Comparison of ENCODE assay signal across 15 cellular contexts in the genomic region with DNA sequence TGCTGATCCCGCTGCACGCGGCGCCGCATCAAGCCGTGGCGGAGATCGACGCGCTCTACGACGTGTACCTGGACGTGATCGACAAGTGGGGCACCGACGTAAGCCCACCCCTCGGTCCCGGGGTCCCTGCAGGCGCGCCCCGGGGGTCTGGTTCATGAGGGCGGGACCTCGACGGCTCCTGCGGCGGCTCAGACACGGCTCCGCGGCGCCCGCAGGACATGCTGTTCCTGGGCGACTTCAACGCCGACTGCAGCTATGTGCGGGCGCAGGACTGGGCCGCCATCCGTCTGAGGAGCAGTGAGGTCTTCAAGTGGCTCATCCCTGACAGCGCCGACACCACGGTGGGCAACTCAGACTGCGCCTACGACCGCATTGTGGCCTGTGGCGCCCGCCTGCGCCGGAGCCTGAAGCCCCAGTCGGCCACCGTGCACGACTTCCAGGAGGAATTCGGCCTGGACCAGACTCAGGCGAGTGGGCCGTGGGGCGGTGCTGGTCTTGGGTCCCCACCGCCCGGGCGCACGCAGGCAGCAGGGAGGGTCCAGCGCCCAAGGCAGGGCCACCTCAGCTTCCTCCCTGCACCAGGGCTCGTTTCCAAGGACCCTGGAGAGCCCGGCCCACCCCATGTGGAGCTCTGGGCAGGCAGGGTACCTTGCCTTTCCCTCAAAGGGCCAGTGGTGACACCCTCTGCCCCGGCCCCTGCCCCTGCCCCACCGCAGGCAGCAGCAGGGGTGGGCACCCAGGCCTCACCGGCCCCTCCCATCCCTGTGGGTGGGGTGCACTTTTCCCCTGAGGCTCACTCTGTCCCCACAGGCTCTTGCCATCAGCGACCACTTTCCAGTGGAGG. TPM values are rescaled to one million over a fixed set of nuclear protein-coding genes. Genes with fewer than 3 reads are reported as not detected.
DNase-seq lines count a peak whose midpoint lies in the region; ATAC-seq, FAIRE-seq and TF ChIP-seq lines count a peak whose summit lies in the region.
"Had no signal": no experiment of that assay in that cellular context is flagged by ENCODE, and none has a peak within 500 bp of the region (broad histone marks: within the 10 kb centered on the region; RNA-seq: fewer than 3 reads in every experiment).

No MANE protein-coding gene starts in this region.

- H3K9me3 ChIP-seq in H1 (ENCODE audit: insufficient read depth in 2 of 2, low read depth in 1 of 2, low read length in 1 of 2), result no peaks in the 10 kb centered on the region
- no peaks in the 10 kb centered on the region for H3K9me3 ChIP-seq in left lung
- H3K9me3 ChIP-seq: esophagus squamous epithelium, vagina had no signal

- H2BK12ac ChIP-seq in H1 (ENCODE audit: low read depth, low read length), result no peak overlapping the region

- FAIRE-seq in H1 (lab: Jason Lieb, UNC), result no peak
- no peak for FAIRE-seq in D721Med (lab: Jason Lieb, UNC)

- H4K91ac ChIP-seq in H1 (replicated peaks; ENCODE audit: insufficient read length, low read length), result no peak overlapping the region

- no peak for TF ChIP-seq CTCF in H1 (IDR thresholded peaks at IDR 0.05; ENCODE audit: control extremely low read depth in 1 of 3, insufficient read depth in 1 of 3, low read depth in 1 of 3, low read length in 3 of 3)
- TF ChIP-seq CTCF in left lung (IDR thresholded peaks at IDR 0.05), result no peak
- TF ChIP-seq CTCF in D721Med (IDR thresholded peaks at IDR 0.05; ENCODE audit: insufficient read depth, missing control alignments), result no peak

- intact Hi-C loops in left lung (cut with DNase I), result no loop called here

- peak overlapping the region; percentile 78 for H3K4ac ChIP-seq in H1 (replicated peaks; ENCODE audit: insufficient read length, low read depth, low read length)

- no peak overlapping the region for H2AK5ac ChIP-seq in H1 (ENCODE audit: low read depth, low read length)

- H4K8ac ChIP-seq in H1 (ENCODE audit: extremely low read depth, insufficient read depth, low read length), result peak overlapping the region; percentile 86

- TF ChIP-seq RAD21 in H1 (IDR thresholded peaks at IDR 0.05 in 1 of 2, conservative IDR thresholded peaks at IDR 0.05 in 1 of 2; ENCODE audit: low read depth in 2 of 2, low read length in 2 of 2), result no peak

- H3K27ac ChIP-seq in H1 (ENCODE audit: low read depth, low read length), result no peak overlapping the region
- H3K27ac ChIP-seq in left lung, result no peak overlapping the region
- H3K27ac ChIP-seq: esophagus squamous epithelium, vagina had no signal

- H3K23me2 ChIP-seq in H1 (ENCODE audit: low read depth, low read length), result peaks cover 16% of the 10 kb centered on the region; the same call in 1 of the 2 replicates

- H3K23ac ChIP-seq in H1 (ENCODE audit: insufficient read length), result no peak overlapping the region

- H3K4me2 ChIP-seq in H1 (ENCODE audit: insufficient read depth in 1 of 2, low read depth in 2 of 2, low read length in 2 of 2), result peak overlapping the region; percentile 78 to 82

- H2BK20ac ChIP-seq in H1 (ENCODE audit: low read length), result no peak overlapping the region

- no peak overlapping the region for H2BK15ac ChIP-seq in H1 (ENCODE audit: low read length)

- H2BK5ac ChIP-seq in H1 (ENCODE audit: low read depth, low read length), result no peak overlapping the region

- POLR2A ChIA-PET in H1 (lab: Charles Lee; ENCODE audit: partially characterized antibody), result interaction anchor here (0.5 to 8.6 kb wide), 26 partner anchors 10 to 277 kb away, joined by 3 to 181 read pairs (median 5); a partner anchor contains a TSS

- H3K79me2 ChIP-seq in H1 (ENCODE audit: control insufficient read depth in 1 of 2, insufficient read depth in 2 of 2, low read length in 2 of 2), result no peaks in the 10 kb centered on the region

- no peak; a peak in 1 of 3 replicates for TF ChIP-seq POLR2A in H1 (IDR thresholded peaks at IDR 0.05; ENCODE audit: control extremely low read depth in 1 of 2, low read depth in 2 of 2, low read length in 2 of 2)

- H3K9me3 Mint-ChIP-seq in stimulated activated naive CD8-positive, alpha-beta T cell treated with anti-CD3 and anti-CD28 coated beads, Interleukin-15, amount 100 ng/mL, for 72 hours, result no peaks in the 10 kb centered on the region

- CTCF ChIA-PET in H1 (lab: Charles Lee; ENCODE audit: partially characterized antibody), result interaction anchor here (0.5 to 1.8 kb wide), 9 partner anchors 12 to 1998 kb away, joined by 3 to 11 read pairs (median 4); a partner anchor contains a TSS

- H3K79me1 ChIP-seq in H1 (ENCODE audit: low read depth, low read length), result no peaks in the 10 kb centered on the region

- peaks cover 0 to 15% of the 10 kb centered on the region in 2 experiments for H4K20me1 ChIP-seq in H1 (replicated peaks in 1 of 2; ENCODE audit: control insufficient read depth in 1 of 2, insufficient read depth in 2 of 2, low read length in 2 of 2)

- H3K4me1 ChIP-seq in H1 (replicated peaks in 1 of 4; ENCODE audit: control insufficient read depth in 3 of 4, insufficient read depth in 4 of 4, low read length in 3 of 4), result peaks cover 0 to 19% (median 10%) of the 10 kb centered on the region in 4 experiments; a peak in 5 of 7 replicates
- peaks cover 15 to 29% of the 10 kb centered on the region in 2 donors for H3K4me1 ChIP-seq in left lung

- H3K27ac Mint-ChIP-seq in stimulated activated naive CD8-positive, alpha-beta T cell treated with anti-CD3 and anti-CD28 coated beads, Interleukin-15, amount 100 ng/mL, for 72 hours, result no peak overlapping the region
- H3K27ac Mint-ChIP-seq: activated naive CD8-positive, alpha-beta T cell; progenitor cell of endocrine pancreas had no signal

- H3K4me3 ChIP-seq in H1 (ENCODE audit: extremely low read depth in 1 of 4, insufficient read depth in 2 of 4, low read depth in 3 of 4, low read length in 4 of 4), result peak overlapping the region in 3 of 4 experiments; percentile 14 to 63 (median 19); a peak in 2 of 8 replicates
- no peak overlapping the region for H3K4me3 ChIP-seq in left lung

- no peak for DNase-seq in stimulated activated naive CD8-positive, alpha-beta T cell treated with anti-CD3 and anti-CD28 coated beads, Interleukin-15, amount 100 ng/mL, for 72 hours
- no peak for DNase-seq in stimulated activated naive CD8-positive, alpha-beta T cell treated with anti-CD3 and anti-CD28 coated beads, Interleukin-15, Interleukin-2, amounts not matched to agents 100 U/mL and 50 U/mL, for 24 hours
- DNase-seq in H1 (ENCODE audit: low read depth in 1 of 2, low spot score in 2 of 2), result peak in 1 of 2 experiments; percentile 68
- no peak for DNase-seq in left lung
- DNase-seq in D721Med (ENCODE audit: insufficient read length, low spot score), result no peak
- no peak for DNase-seq in glomerular visceral epithelial cell (ENCODE audit: extremely low spot score)
- DNase-seq in hepatic stellate cell (ENCODE audit: low spot score), result no peak
- DNase-seq: cerebellar nuclear complex; esophagus squamous epithelium; NCI-H1417; stimulated activated CD4-positive, alpha-beta T cell treated with anti-CD3 and anti-CD28 coated beads, Interleukin-1b, Interleukin-23, amount 100 ng/mL, for 48 hours had no signal

- H3K14ac ChIP-seq in H1 (ENCODE audit: insufficient read length), result no peak overlapping the region

- no peak overlapping the region for H4K5ac ChIP-seq in H1 (ENCODE audit: insufficient read length, low read depth, low read length)

- peaks cover 5 to 34% (median 10%) of the 10 kb centered on the region in 4 experiments; a peak in 7 of 8 replicates for H3K36me3 ChIP-seq in H1 (ENCODE audit: control insufficient read depth in 2 of 4, insufficient read depth in 4 of 4, low read length in 3 of 4)
- peaks cover 0 to 82% of the 10 kb centered on the region in 2 donors for H3K36me3 ChIP-seq in left lung

- peak; percentile 12 for ATAC-seq in stimulated activated naive CD8-positive, alpha-beta T cell treated with anti-CD3 and anti-CD28 coated beads, Interleukin-15, amount 100 ng/mL, for 72 hours
- ATAC-seq in stimulated activated naive CD8-positive, alpha-beta T cell treated with anti-CD3 and anti-CD28 coated beads, Interleukin-15, Interleukin-2, amounts not matched to agents 100 U/mL and 50 U/mL, for 24 hours, result no peak
- ATAC-seq in left lung (peak; percentile 16), HG03442 (IDR thresholded peaks at IDR 0.05; ENCODE audit: unreplicated experiment) (no peak)

- H3K9ac ChIP-seq in H1 (replicated peaks in 1 of 4; ENCODE audit: extremely low read depth in 1 of 4, low read depth in 3 of 4, low read length in 3 of 4), result peak overlapping the region in 1 of 4 experiments; percentile 13; a peak in 1 of 7 replicates

- WGBS in H1 (ENCODE audit: extremely low coverage in 1 of 2, insufficient coverage in 1 of 2, insufficient read length in 1 of 2, insufficient replicate concordance in 2 of 2, low coverage in 1 of 2, low lambda C conversion rate in 2 of 2, missing lambda C conversion rate in 1 of 2), 2 experiments, result 25% methylated on average over 59 of the region's 66 CpGs; no CpG with 5 or more reads in 1 of the 2 experiments

- H3K27me3 Mint-ChIP-seq in stimulated activated naive CD8-positive, alpha-beta T cell treated with anti-CD3 and anti-CD28 coated beads, Interleukin-15, amount 100 ng/mL, for 72 hours, result peaks cover 28% of the 10 kb centered on the region
- H3K27me3 Mint-ChIP-seq: activated naive CD8-positive, alpha-beta T cell had no signal

- no peak overlapping the region for H2BK120ac ChIP-seq in H1 (replicated peaks; ENCODE audit: low read depth, low read length)

- H3K18ac ChIP-seq in H1 (ENCODE audit: extremely low read depth, low read length), result no peak overlapping the region

- H3K4me3 Mint-ChIP-seq in stimulated activated naive CD8-positive, alpha-beta T cell treated with anti-CD3 and anti-CD28 coated beads, Interleukin-15, amount 100 ng/mL, for 72 hours, result no peak overlapping the region
- H3K4me3 Mint-ChIP-seq: activated naive CD8-positive, alpha-beta T cell had no signal

- H3K27me3 ChIP-seq in H1 (replicated peaks in 1 of 4; ENCODE audit: control insufficient read depth in 3 of 4, extremely low read depth in 1 of 4, insufficient read depth in 3 of 4, low read length in 3 of 4) (peaks cover 4 to 20% (median 16%) of the 10 kb centered on the region in 4 experiments; a peak in 6 of 7 replicates), left lung (peaks cover 16 to 36% of the 10 kb centered on the region in 2 donors)

- TF ChIP-seq EP300 in H1 (IDR thresholded peaks at IDR 0.05; ENCODE audit: borderline replicate concordance in 1 of 2, low read depth in 2 of 2, low read length in 2 of 2), result no peak

- peaks cover 5% of the 10 kb centered on the region for H3K4me1 Mint-ChIP-seq in stimulated activated naive CD8-positive, alpha-beta T cell treated with anti-CD3 and anti-CD28 coated beads, Interleukin-15, amount 100 ng/mL, for 72 hours

- H3K56ac ChIP-seq in H1 (replicated peaks; ENCODE audit: insufficient read length, low read depth, low read length), result no peak overlapping the region

- no peak overlapping the region for H2AFZ ChIP-seq in H1 (ENCODE audit: low read length)

RNA-seq across cellular contexts. Expression of a gene that starts 1.5 kb away (rescaled TPM):
- 0.19 and 0.35 TPM in 2 replicates for total RNA-seq in H1 (2021; fragmentation: NEBNext Ultra II Directional; extraction: Animal tissue kit (Norgen Biotek cat#: 25700))
- 0.75 and 0.97 TPM in 2 replicates for polyA plus RNA-seq in H1 (2011; rRNA removed)
- 0.41 TPM for polyA plus RNA-seq in H1 (2011; cell fraction: cytosol; rRNA removed)
- 2.0 TPM for polyA plus RNA-seq in H1 (2011; cell fraction: nucleus; rRNA removed)
- polyA plus RNA-seq in H1 (2012, experiment 1 of 2), result 0.20 to 0.64 TPM (median 0.42 TPM) in 4 replicates
- 0.24 TPM for polyA plus RNA-seq in H1 (2012, experiment 2 of 2)
- polyA plus RNA-seq in H1 (2013, experiment 1 of 2), result 0.28 TPM
- 0.22 TPM for polyA plus RNA-seq in H1 (2013, experiment 2 of 2)
- 0.09 and 0.12 TPM in 2 replicates for polyA minus RNA-seq in H1 (2011; rRNA and poly(A)+ RNA removed)
- not detected for polyA minus RNA-seq in H1 (2011; cell fraction: cytosol; rRNA and poly(A)+ RNA removed)
- 0.60 TPM for polyA minus RNA-seq in H1 (2011; cell fraction: nucleus; rRNA and poly(A)+ RNA removed)
- total RNA-seq in left lung, result 1 to 10 TPM; 1.3 to 1.5 TPM

RNA-seq across cellular contexts. Expression of a gene that starts 13.6 kb away (rescaled TPM):
- 79.5 and 80.0 TPM in 2 replicates for total RNA-seq in H1 (2021; fragmentation: NEBNext Ultra II Directional; extraction: Animal tissue kit (Norgen Biotek cat#: 25700))
- 151 and 154 TPM in 2 replicates for polyA plus RNA-seq in H1 (2011; rRNA removed)
- polyA plus RNA-seq in H1 (2011; cell fraction: cytosol; rRNA removed), result 133 TPM
- polyA plus RNA-seq in H1 (2011; cell fraction: nucleus; rRNA removed), result 128 TPM
- 67.8 to 120 TPM (median 104 TPM) in 4 replicates for polyA plus RNA-seq in H1 (2012, experiment 1 of 2)
- polyA plus RNA-seq in H1 (2012, experiment 2 of 2), result 83.0 TPM
- polyA plus RNA-seq in H1 (2013, experiment 1 of 2), result 59.9 TPM
- 52.9 TPM for polyA plus RNA-seq in H1 (2013, experiment 2 of 2)
- 20.6 and 24.2 TPM in 2 replicates for polyA minus RNA-seq in H1 (2011; rRNA and poly(A)+ RNA removed)
- polyA minus RNA-seq in H1 (2011; cell fraction: cytosol; rRNA and poly(A)+ RNA removed), result 42.8 TPM
- polyA minus RNA-seq in H1 (2011; cell fraction: nucleus; rRNA and poly(A)+ RNA removed), result 39.6 TPM
- 10 to 100 TPM; 47.3 to 51.7 TPM for total RNA-seq in left lung

RNA-seq across cellular contexts. Expression of a gene that starts 14.4 kb away (rescaled TPM):
- 21.9 and 22.2 TPM in 2 replicates for total RNA-seq in H1 (2021; fragmentation: NEBNext Ultra II Directional; extraction: Animal tissue kit (Norgen Biotek cat#: 25700))
- polyA plus RNA-seq in H1 (2011; rRNA removed), result 27.0 and 34.2 TPM in 2 replicates
- polyA plus RNA-seq in H1 (2011; cell fraction: cytosol; rRNA removed), result 31.8 TPM
- polyA plus RNA-seq in H1 (2011; cell fraction: nucleus; rRNA removed), result 122 TPM
- 10.7 to 22.9 TPM (median 21.9 TPM) in 4 replicates for polyA plus RNA-seq in H1 (2012, experiment 1 of 2)
- polyA plus RNA-seq in H1 (2012, experiment 2 of 2), result 12.4 TPM
- polyA plus RNA-seq in H1 (2013, experiment 1 of 2), result 15.0 TPM
- polyA plus RNA-seq in H1 (2013, experiment 2 of 2), result 11.6 TPM
- polyA minus RNA-seq in H1 (2011; rRNA and poly(A)+ RNA removed), result 7.6 and 10.1 TPM in 2 replicates
- polyA minus RNA-seq in H1 (2011; cell fraction: cytosol; rRNA and poly(A)+ RNA removed), result 18.4 TPM
- polyA minus RNA-seq in H1 (2011; cell fraction: nucleus; rRNA and poly(A)+ RNA removed), result 24.6 TPM
- total RNA-seq in left lung, result 10 to 100 TPM; 16.4 to 22.6 TPM

RNA-seq across cellular contexts. Expression of a gene that starts 23.1 kb away (rescaled TPM):
- total RNA-seq in H1 (2021; fragmentation: NEBNext Ultra II Directional; extraction: Animal tissue kit (Norgen Biotek cat#: 25700)), result 30.9 and 32.6 TPM in 2 replicates
- polyA plus RNA-seq in H1 (2011; rRNA removed), result 55.9 and 63.9 TPM in 2 replicates
- 44.0 TPM for polyA plus RNA-seq in H1 (2011; cell fraction: cytosol; rRNA removed)
- polyA plus RNA-seq in H1 (2011; cell fraction: nucleus; rRNA removed), result 81.1 TPM
- polyA plus RNA-seq in H1 (2012, experiment 1 of 2), result 20.8 to 40.2 TPM (median 35.0 TPM) in 4 replicates
- 26.7 TPM for polyA plus RNA-seq in H1 (2012, experiment 2 of 2)
- 54.8 TPM for polyA plus RNA-seq in H1 (2013, experiment 1 of 2)
- 48.7 TPM for polyA plus RNA-seq in H1 (2013, experiment 2 of 2)
- 9.5 and 10.9 TPM in 2 replicates for polyA minus RNA-seq in H1 (2011; rRNA and poly(A)+ RNA removed)
- 18.8 TPM for polyA minus RNA-seq in H1 (2011; cell fraction: cytosol; rRNA and poly(A)+ RNA removed)
- polyA minus RNA-seq in H1 (2011; cell fraction: nucleus; rRNA and poly(A)+ RNA removed), result 28.7 TPM
- 10 to 100 TPM; 14.4 to 24.4 TPM for total RNA-seq in left lung

RNA-seq across cellular contexts. Expression of a gene that starts 27.1 kb away (rescaled TPM):
- 6.1 and 8.5 TPM in 2 replicates for total RNA-seq in H1 (2021; fragmentation: NEBNext Ultra II Directional; extraction: Animal tissue kit (Norgen Biotek cat#: 25700))
- 8.6 and 14.2 TPM in 2 replicates for polyA plus RNA-seq in H1 (2011; rRNA removed)
- polyA plus RNA-seq in H1 (2011; cell fraction: cytosol; rRNA removed), result 9.8 TPM
- 97.1 TPM for polyA plus RNA-seq in H1 (2011; cell fraction: nucleus; rRNA removed)
- polyA plus RNA-seq in H1 (2012, experiment 1 of 2), result 6.1 to 13.0 TPM (median 8.1 TPM) in 4 replicates
- polyA plus RNA-seq in H1 (2012, experiment 2 of 2), result 12.6 TPM
- polyA plus RNA-seq in H1 (2013, experiment 1 of 2), result 4.7 TPM
- 3.5 TPM for polyA plus RNA-seq in H1 (2013, experiment 2 of 2)
- polyA minus RNA-seq in H1 (2011; rRNA and poly(A)+ RNA removed), result 1.00 and 1.0 TPM in 2 replicates
- polyA minus RNA-seq in H1 (2011; cell fraction: cytosol; rRNA and poly(A)+ RNA removed), result 3.2 TPM
- polyA minus RNA-seq in H1 (2011; cell fraction: nucleus; rRNA and poly(A)+ RNA removed), result 9.2 TPM
- 10 to 100 TPM in 1 of 2 donors, 1 to 10 TPM in 1; 6.7 to 15.3 TPM for total RNA-seq in left lung

Comparison
In these comparisons a context has a peak if more than half of its experiments do, and no peak if none do; other contexts are left out.
1. ATAC-seq: peak in stimulated activated naive CD8-positive, alpha-beta T cell treated with anti-CD3 and anti-CD28 coated beads, Interleukin-15, amount 100 ng/mL, for 72 hours (single experiment) and left lung (single experiment); none in stimulated activated naive CD8-positive, alpha-beta T cell treated with anti-CD3 and anti-CD28 coated beads, Interleukin-15, Interleukin-2, amounts not matched to agents 100 U/mL and 50 U/mL, for 24 hours (single experiment) and HG03442 (single experiment).
2. H3K4me3 ChIP-seq: peak in H1 (3 of 4); none in left lung (0 of 2).